Comparison of ENCODE assay signal across 18 cellular contexts in genomic region chr10:24488631-24489030, GRCh38.
DNase-seq lines count a peak whose midpoint lies in the region; ATAC-seq, FAIRE-seq and TF ChIP-seq lines count a peak whose summit lies in the region.
"Had no signal": no experiment of that assay in that cellular context is flagged by ENCODE, and none has a peak within 500 bp of the region (broad histone marks: within the 10 kb centered on the region; RNA-seq: fewer than 3 reads in every experiment).

No MANE protein-coding gene starts in this region.

- no peak overlapping the region for H3K4me3 ChIP-seq in bronchial epithelial cell (ENCODE audit: low read depth, low read length)
- H3K4me3 ChIP-seq in pancreas: no peak overlapping the region
- H3K4me3 ChIP-seq in effector memory CD4-positive, alpha-beta T cell (ENCODE audit: insufficient read depth, low read depth, low read length, poor library complexity, severe bottlenecking): no peak overlapping the region
- H3K4me3 ChIP-seq in osteoblast (ENCODE audit: insufficient read depth, low read length): no peak overlapping the region
- H3K4me3 ChIP-seq in dorsolateral prefrontal cortex: no peak overlapping the region
- H3K4me3 ChIP-seq: gastrocnemius medialis, sigmoid colon, SK-N-MC had no signal

- 47 to 50% methylated on average over 5 of the region's 5 CpGs for WGBS in pancreas, 2 donors

- intact Hi-C loops in pancreas (cut with DNase I) (no loop called here), dorsolateral prefrontal cortex (cut with DNase I) (no loop called here)

- H3K36me3 ChIP-seq in bronchial epithelial cell (ENCODE audit: control insufficient read depth, insufficient read depth, low read length): peaks cover 9% of the 10 kb centered on the region
- H3K36me3 ChIP-seq in pancreas: no peaks in the 10 kb centered on the region
- H3K36me3 ChIP-seq in effector memory CD4-positive, alpha-beta T cell (ENCODE audit: control insufficient read depth, insufficient read depth, low read length): no peaks in the 10 kb centered on the region
- H3K36me3 ChIP-seq in osteoblast (ENCODE audit: insufficient read depth, low read length): peaks cover 16% of the 10 kb centered on the region
- H3K36me3 ChIP-seq: sigmoid colon had no signal

- H3K9me3 ChIP-seq in pancreas (no peaks in the 10 kb centered on the region), osteoblast (ENCODE audit: low read depth, low read length) (no peaks in the 10 kb centered on the region)
- no peaks in the 10 kb centered on the region for H3K9me3 ChIP-seq in effector memory CD4-positive, alpha-beta T cell (ENCODE audit: control insufficient read depth, low read length)
- H3K9me3 ChIP-seq: gastrocnemius medialis, sigmoid colon had no signal

- ATAC-seq in pancreas: peak; percentile 53 to 76 (median 64)
- ATAC-seq: gastrocnemius medialis had no signal

- H3K27ac ChIP-seq in pancreas (peak overlapping the region in 2 of 4 donors; percentile 54 to 55), osteoblast (ENCODE audit: low read depth, low read length) (no peak overlapping the region), dorsolateral prefrontal cortex (no peak overlapping the region)
- H3K27ac ChIP-seq in effector memory CD4-positive, alpha-beta T cell (ENCODE audit: insufficient read depth, low read length, poor library complexity, severe bottlenecking): no peak overlapping the region
- H3K27ac ChIP-seq: sigmoid colon, SK-N-MC had no signal

- peaks cover 34% of the 10 kb centered on the region for H3K79me2 ChIP-seq in osteoblast (ENCODE audit: insufficient read depth, low read length)

- H3K4me2 ChIP-seq in osteoblast (ENCODE audit: insufficient read depth, low read length): no peak overlapping the region

- H3K4me1 ChIP-seq in pancreas: peaks cover 0 to under 1% (median 0%) of the 10 kb centered on the region in 3 donors
- no peaks in the 10 kb centered on the region for H3K4me1 ChIP-seq in effector memory CD4-positive, alpha-beta T cell (ENCODE audit: control insufficient read depth, insufficient read depth, low read length, poor library complexity, severe bottlenecking)
- H3K4me1 ChIP-seq in osteoblast (ENCODE audit: insufficient read depth, low read length): peaks cover 3% of the 10 kb centered on the region
- H3K4me1 ChIP-seq: sigmoid colon had no signal

- TF ChIP-seq CTCF in bronchial epithelial cell (IDR thresholded peaks at IDR 0.05; ENCODE audit: insufficient read depth, low read length, severe bottlenecking): no peak
- no peak for TF ChIP-seq CTCF in pancreas (IDR thresholded peaks at IDR 0.05)
- no peak for TF ChIP-seq CTCF in osteoblast (IDR thresholded peaks at IDR 0.05; ENCODE audit: extremely low read depth, low read depth, low read length)
- TF ChIP-seq CTCF in dorsolateral prefrontal cortex (IDR thresholded peaks at IDR 0.05 in 54 of 56, conservative IDR thresholded peaks at IDR 0.05 in 2 of 56; ENCODE audit: low read depth in 1 of 56, partially characterized antibody in 56 of 56): no peak

- H2AFZ ChIP-seq in osteoblast (ENCODE audit: low read length): no peak overlapping the region

- DNase-seq in bronchial epithelial cell (ENCODE audit: low read depth) (peak; percentile 77), kidney glomerular epithelial cell (lab: John Stamatoyannopoulos, UW) (peak; percentile 1), pancreas (peak in 2 of 6 donors; percentile 32 to 40), osteoblast (ENCODE audit: insufficient read length, low spot score, missing footprints) (no peak), dorsolateral prefrontal cortex (no peak), NOMO-1 (lab: John Stamatoyannopoulos, UW; ENCODE audit: unreplicated experiment in 2 of 2) (no peak)
- DNase-seq in effector memory CD4-positive, alpha-beta T cell: no peak
- DNase-seq: activated CD4-positive, alpha-beta T cell treated with anti-CD3 and anti-CD28 coated beads, Interleukin-2, amount 50 U/mL, for 4 hours; activated effector memory CD4-positive, alpha-beta T cell treated with anti-CD3 and anti-CD28 coated beads, Interleukin-2, amount 50 U/mL, for 16 hours; CD8-positive, alpha-beta memory T cell; DND-41; gastrocnemius medialis; GOT3; NCI-H2029 treated with DMSO at 0.1 percent for 48 hours; NCI-H446; sigmoid colon had no signal

- H3K27me3 ChIP-seq in bronchial epithelial cell (ENCODE audit: control insufficient read depth, insufficient read depth, low read length): no peaks in the 10 kb centered on the region
- H3K27me3 ChIP-seq in pancreas: no peaks in the 10 kb centered on the region
- H3K27me3 ChIP-seq in effector memory CD4-positive, alpha-beta T cell (replicated peaks; ENCODE audit: control insufficient read depth, insufficient read depth, low read length, poor library complexity, severe bottlenecking): no peaks in the 10 kb centered on the region
- no peaks in the 10 kb centered on the region for H3K27me3 ChIP-seq in osteoblast (ENCODE audit: insufficient read depth, low read length)
- no peaks in the 10 kb centered on the region for H3K27me3 ChIP-seq in dorsolateral prefrontal cortex
- H3K27me3 ChIP-seq: gastrocnemius medialis, sigmoid colon had no signal

- no peaks in the 10 kb centered on the region for H4K20me1 ChIP-seq in osteoblast (ENCODE audit: insufficient read depth, low read length)

- FAIRE-seq in bronchial epithelial cell (lab: Jason Lieb, UNC): no peak
- FAIRE-seq in pancreas (lab: Jason Lieb, UNC): peak; percentile 29
- FAIRE-seq: RCC 7860 had no signal

Comparison
In these comparisons a context has a peak if more than half of its experiments do, and no peak if none do; other contexts are left out.
1. DNase-seq: peak in bronchial epithelial cell (single experiment) and kidney glomerular epithelial cell (single experiment); none in effector memory CD4-positive, alpha-beta T cell (0 of 3), osteoblast (single experiment), dorsolateral prefrontal cortex (0 of 10) and NOMO-1 (0 of 2).